In the genomic region with DNA sequence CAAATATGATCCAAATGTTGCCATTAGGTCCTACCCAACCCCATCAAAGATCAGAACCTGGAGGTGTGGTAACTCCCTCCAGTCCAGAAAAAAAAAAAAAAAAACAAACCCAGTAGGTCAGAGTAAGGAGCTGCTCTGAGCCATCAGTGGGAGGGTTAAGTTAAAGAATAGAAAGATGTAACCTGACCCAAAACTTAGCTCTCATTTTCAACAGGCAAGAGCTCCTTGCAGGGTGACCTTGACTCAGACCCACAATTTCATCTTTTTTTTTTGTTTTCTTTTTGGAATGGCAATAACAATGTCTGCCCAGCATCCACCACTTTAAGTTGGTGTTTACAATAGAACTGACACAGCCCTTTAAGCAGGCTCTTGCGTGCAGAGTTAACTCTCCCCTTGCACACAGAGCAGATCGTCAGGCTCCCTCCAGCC, we compare ENCODE assay signal across 26 cellular contexts.
DNase-seq lines count a peak whose midpoint lies in the region; ATAC-seq, FAIRE-seq and TF ChIP-seq lines count a peak whose summit lies in the region.
"Had no signal": no experiment of that assay in that cellular context is flagged by ENCODE, and none has a peak within 500 bp of the region (broad histone marks: within the 10 kb centered on the region; RNA-seq: fewer than 3 reads in every experiment).

No MANE protein-coding gene starts in this region.

- H3K27me3 ChIP-seq in HepG2 (ENCODE audit: control insufficient read depth in 1 of 2, insufficient read depth in 2 of 2, low read length in 2 of 2) (no peaks in the 10 kb centered on the region), right lobe of liver (no peaks in the 10 kb centered on the region), GM12878 (replicated peaks in 1 of 2; ENCODE audit: control insufficient read depth in 2 of 2, insufficient read depth in 2 of 2, low read length in 1 of 2) (no peaks in the 10 kb centered on the region)
- H3K27me3 ChIP-seq: gastrocnemius medialis, neutrophil had no signal

- intact Hi-C loops in HepG2 (cut with micrococcal nuclease; ENCODE audit: unreplicated experiment): no loop called here
- intact Hi-C loops in right lobe of liver (cut with DNase I): no loop called here
- intact Hi-C loops in GM12878 (cut with micrococcal nuclease; ENCODE audit: unreplicated experiment): no loop called here

- FAIRE-seq in HepG2 (lab: Jason Lieb, UNC) (peak; percentile 57), GM12878 (lab: Jason Lieb, UNC) (no peak)
- FAIRE-seq: A204.1, GM12891, kidney had no signal

- TF ChIP-seq EP300 in HepG2 (IDR thresholded peaks at IDR 0.05; ENCODE audit: low read depth in 2 of 2, low read length in 2 of 2) (no peak), HepG2 (CRISPR knock-in tag; IDR thresholded peaks at IDR 0.05; ENCODE audit: borderline replicate concordance) (no peak), GM12878 (IDR thresholded peaks at IDR 0.05; ENCODE audit: borderline replicate concordance in 1 of 2, control insufficient read depth in 1 of 2, low read depth in 2 of 2, low read length in 2 of 2) (no peak)

- TF ChIP-seq CTCF in HepG2 (CRISPR knock-in tag; IDR thresholded peaks at IDR 0.05): no peak
- no peak for TF ChIP-seq CTCF in right lobe of liver (IDR thresholded peaks at IDR 0.05)
- no peak for TF ChIP-seq CTCF in GM12878 (IDR thresholded peaks at IDR 0.05 in 2 of 3, conservative IDR thresholded peaks at IDR 0.05 in 1 of 3; ENCODE audit: control insufficient read depth in 2 of 3, extremely low read depth in 1 of 3, insufficient read depth in 1 of 3, low read depth in 3 of 3, low read length in 3 of 3)

- H3K9ac ChIP-seq in HepG2 (ENCODE audit: insufficient read depth, low read depth, low read length) (0 out of 2 replicates have a peak overlapping the region, but pooled peaks have one; percentile 2), GM12878 (ENCODE audit: control insufficient read depth, insufficient read depth, low read length) (no peak overlapping the region)

- H2AFZ ChIP-seq in HepG2 (ENCODE audit: low read length) (no peak overlapping the region), GM12878 (ENCODE audit: control insufficient read depth, low read depth, low read length) (peak overlapping the region; percentile 16; the same call in 1 of the 2 replicates)

- TF ChIP-seq RAD21 in HepG2 (CRISPR knock-in tag; IDR thresholded peaks at IDR 0.05) (no peak), GM12878 (IDR thresholded peaks at IDR 0.05; ENCODE audit: insufficient read depth, low read depth, low read length) (no peak)

- H3K79me2 ChIP-seq in HepG2 (ENCODE audit: insufficient read depth, low read length) (no peaks in the 10 kb centered on the region), GM12878 (ENCODE audit: control insufficient read depth, insufficient read depth, low read length) (no peaks in the 10 kb centered on the region)

- H3K4me3 ChIP-seq in HepG2 (replicated peaks in 1 of 3; ENCODE audit: insufficient read depth in 1 of 3, low read depth in 2 of 3, low read length in 3 of 3) (no peak overlapping the region), right lobe of liver (no peak overlapping the region), GM12878 (no peak overlapping the region)
- H3K4me3 ChIP-seq: gastrocnemius medialis, lung, SK-N-MC had no signal

- POLR2A ChIA-PET in HepG2 (lab: Yijun Ruan, JAX) (interaction anchor here (0.7 kb wide), 1 partner anchor 419 kb away, joined by 3 read pairs; no protein-coding TSS in a partner anchor), GM12878 (lab: Charles Lee) (interaction anchor here (0.7 to 3.1 kb wide), 7 partner anchors 10 to 266 kb away, joined by 3 to 25 read pairs (median 3); no protein-coding TSS in a partner anchor)

- no peaks in the 10 kb centered on the region for H3K36me3 ChIP-seq in HepG2 (replicated peaks in 1 of 2; ENCODE audit: control insufficient read depth in 1 of 2, insufficient read depth in 2 of 2, low read length in 2 of 2)
- no peaks in the 10 kb centered on the region for H3K36me3 ChIP-seq in right lobe of liver
- no peaks in the 10 kb centered on the region for H3K36me3 ChIP-seq in GM12878 (ENCODE audit: control insufficient read depth in 2 of 2, insufficient read depth in 2 of 2, low read length in 1 of 2)
- H3K36me3 ChIP-seq: gastrocnemius medialis, neutrophil had no signal

- WGBS in HepG2 (ENCODE audit: low lambda C conversion rate): 37% methylated on average over 2 of the region's 2 CpGs
- WGBS in right lobe of liver (ENCODE audit: insufficient coverage, low coverage, low lambda C conversion rate, missing lambda C conversion rate): 100% methylated on average over 2 of the region's 2 CpGs
- WGBS in GM12878 (ENCODE audit: insufficient coverage, insufficient replicate concordance, low lambda C conversion rate, missing lambda C conversion rate): 91% methylated on average over 2 of the region's 2 CpGs

- in situ Hi-C loops in HepG2 (cut with HindIII; ENCODE audit: extremely low pct_ligation_motif_present, low pct_unique_long_range_greater_than_20kb): no loop called here
- in situ Hi-C loops in GM12878 (cut with MboI): no loop called here

- BruUV-seq in HepG2 (replicated peaks; lab: Mats Ljungman, UMichigan) (no TSS peak), GM12878 (replicated peaks; lab: Mats Ljungman, UMichigan) (no TSS peak)

- RAD21 ChIA-PET in GM12878 (lab: Charles Lee; ENCODE audit: unreplicated experiment): interaction anchor here (0.6 to 8.0 kb wide), 7 partner anchors 10 to 275 kb away, joined by 3 to 61 read pairs (median 4); no protein-coding TSS in a partner anchor

- TF ChIP-seq POLR2A in HepG2 (IDR thresholded peaks at IDR 0.05; ENCODE audit: insufficient read depth in 1 of 2, low read depth in 2 of 2, low read length in 2 of 2) (no peak), right lobe of liver (IDR thresholded peaks at IDR 0.05) (no peak), GM12878 (IDR thresholded peaks at IDR 0.05; ENCODE audit: low read depth, low read length) (no peak)

- H3K4me2 ChIP-seq in HepG2 (ENCODE audit: low read depth, low read length): peak overlapping the region; percentile 8; the same call in 1 of the 2 replicates
- no peak overlapping the region for H3K4me2 ChIP-seq in GM12878 (ENCODE audit: control insufficient read depth, insufficient read depth)

- no peak overlapping the region for H3K27ac ChIP-seq in HepG2 (ENCODE audit: extremely low read length, insufficient read depth, low read length)
- H3K27ac ChIP-seq in right lobe of liver: no peak overlapping the region
- no peak overlapping the region for H3K27ac ChIP-seq in GM12878 (ENCODE audit: control insufficient read depth, insufficient read depth)
- H3K27ac ChIP-seq: gastrocnemius medialis, neutrophil, VCaP had no signal

- DNase-seq in HepG2 (ENCODE audit: low spot score) (no peak), right lobe of liver (no peak), GM12878 (ENCODE audit: low read depth, low spot score) (no peak), left kidney (ENCODE audit: low read depth, low spot score) (peak; percentile 23), nucleus accumbens (lab: John Stamatoyannopoulos, UW) (no peak), NCI-H526 treated with DMSO at 0.1 percent for 48 hours (lab: John Stamatoyannopoulos, UW) (no peak), MV-4-11 (lab: John Stamatoyannopoulos, UW) (no peak), superior temporal gyrus (ENCODE audit: extremely low spot score) (no peak)
- DNase-seq: activated CD8-positive, alpha-beta memory T cell treated with anti-CD3 and anti-CD28 coated beads, Interleukin-2, amount 50 U/mL, for 48 hours; activated gamma-delta T cell; caudate nucleus; DMS79; gastrocnemius medialis; kidney; NCI-H1417 treated with DMSO at 0.1 percent for 48 hours; NCI-H2107; NCI-H69; RPMI8226; stimulated activated naive B cell treated with anti-CD40 and anti-IgM and Interleukin-4, amounts not matched to agents 10 μg/mL and 1 μg/mL and 100 μg/mL, for 72 hours; trophoblast cell had no signal

- CTCF ChIA-PET in HepG2 (lab: Yijun Ruan, JAX; ENCODE audit: low intra/inter-chr PET ratio, low total read pairs): no interaction called here
- CTCF ChIA-PET in GM12878 (lab: Yijun Ruan, JAX): interaction anchor here (1.0 to 9.4 kb wide), 6 partner anchors 10 to 312 kb away, joined by 3 to 88 read pairs (median 4); no protein-coding TSS in a partner anchor

- ATAC-seq in HepG2: peak; percentile 62
- ATAC-seq in right lobe of liver: no peak
- ATAC-seq in GM12878: no peak
- ATAC-seq: gastrocnemius medialis had no signal

- H3K9me3 ChIP-seq in HepG2 (ENCODE audit: low read length): no peaks in the 10 kb centered on the region
- no peaks in the 10 kb centered on the region for H3K9me3 ChIP-seq in right lobe of liver
- H3K9me3 ChIP-seq in GM12878 (replicated peaks; ENCODE audit: control insufficient read depth, insufficient read depth, low read length): peaks cover 2% of the 10 kb centered on the region; the same call in 2 of the 3 replicates
- H3K9me3 ChIP-seq: gastrocnemius medialis, neutrophil had no signal

- H4K20me1 ChIP-seq in HepG2 (ENCODE audit: insufficient read depth, low read length) (no peaks in the 10 kb centered on the region), GM12878 (ENCODE audit: control insufficient read depth, insufficient read depth) (no peaks in the 10 kb centered on the region)

- SMC1A ChIA-PET in GM12878 (lab: Charles Lee; ENCODE audit: uncharacterized antibody, unreplicated experiment): interaction anchor here (0.6 to 9.2 kb wide), 12 partner anchors 10 to 273 kb away, joined by 3 to 90 read pairs (median 4); no protein-coding TSS in a partner anchor

- peaks cover 61% of the 10 kb centered on the region for H3K4me1 ChIP-seq in HepG2 (ENCODE audit: insufficient read depth, low read length)
- peaks cover 0 to 15% (median 3%) of the 10 kb centered on the region in 4 donors for H3K4me1 ChIP-seq in right lobe of liver
- H3K4me1 ChIP-seq in GM12878 (ENCODE audit: control insufficient read depth, insufficient read depth, low read length): peaks cover 14% of the 10 kb centered on the region
